11 cellular contexts compared by ENCODE assay signal in the genomic region with DNA sequence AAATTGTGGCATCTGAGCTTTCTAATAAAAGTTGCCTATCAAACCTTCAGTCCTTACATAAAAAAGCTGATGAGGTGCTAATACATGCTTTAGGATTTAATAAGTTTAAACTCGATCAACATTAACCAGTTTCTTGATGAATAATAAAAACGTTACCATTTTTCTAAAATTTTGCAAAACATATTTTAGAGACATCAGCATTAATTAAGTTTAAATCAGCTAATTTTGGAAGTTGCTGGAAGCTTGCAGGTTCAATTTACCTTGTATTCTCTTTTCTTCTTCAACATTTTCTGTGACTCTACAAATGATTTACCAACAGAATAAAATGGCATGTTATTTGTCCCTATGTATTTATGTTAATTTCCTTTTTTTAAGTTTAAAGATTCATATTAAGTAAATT.
"Had no signal": no experiment of that assay in that cellular context is flagged by ENCODE, and none has a peak within 500 bp of the region (broad histone marks: within the 10 kb centered on the region; RNA-seq: fewer than 3 reads in every experiment).

No MANE protein-coding gene starts in this region.

- H3K36me3 ChIP-seq: HAP-1 had no signal

- H2AFZ ChIP-seq: GM23248, GM23338 had no signal

- DNase-seq: GM23248, GOT3, H7, H9, HCEC 1CT, HFFc6 had no signal

- H3K9ac ChIP-seq: GM23248 had no signal

- H3K9me3 ChIP-seq: HAP-1 had no signal

- H3K4me1 ChIP-seq: HAP-1 had no signal

- H3K4me2 ChIP-seq: GM23338 had no signal

- H3K4me3 ChIP-seq: GM23248, GM23338, HAP-1 had no signal

- ATAC-seq: GM23338, HCT116 had no signal

- FAIRE-seq: H1, H54 had no signal

- H3K27ac ChIP-seq: GM23248 had no signal
